ENCODE assay signal across 10 cellular contexts in genomic region chr2:11482473-11483031, GRCh38. TPM values are rescaled to one million over a fixed set of nuclear protein-coding genes. Genes with fewer than 3 reads are reported as not detected.
DNase-seq lines count a peak whose midpoint lies in the region; ATAC-seq and TF ChIP-seq lines count a peak whose summit lies in the region.
"Had no signal": no experiment of that assay in that cellular context is flagged by ENCODE, and none has a peak within 500 bp of the region (broad histone marks: within the 10 kb centered on the region; RNA-seq: fewer than 3 reads in every experiment).

No MANE protein-coding gene starts in this region.

- peaks cover 0 to 2% (median 2%) of the 10 kb centered on the region in 3 experiments; a peak in 5 of 7 replicates for H3K36me3 Mint-ChIP-seq in H9 (ENCODE audit: insufficient read depth in 1 of 3, low read depth in 3 of 3)
- no peaks in the 10 kb centered on the region for H3K36me3 Mint-ChIP-seq in activated naive CD8-positive, alpha-beta T cell treated with anti-CD3 and anti-CD28 coated beads for 36 hours

- H2BK15ac ChIP-seq in H9 (ENCODE audit: low read depth, low read length), result no peak overlapping the region

- H3K4me3 ChIP-seq in iPS DF 6.9 (ENCODE audit: low read length) (peak overlapping the region; percentile 77; the same call in 1 of the 2 replicates), skeletal muscle satellite cell (ENCODE audit: low read length) (peak overlapping the region; percentile 67)

- no peak overlapping the region for H3K18ac ChIP-seq in H9 (ENCODE audit: insufficient read length, low read depth, low read length)

- no peak overlapping the region for H3K56ac ChIP-seq in H9 (ENCODE audit: insufficient read length, low read depth, low read length)

- no peaks in the 10 kb centered on the region for H3K79me1 ChIP-seq in H9 (ENCODE audit: insufficient read depth, low read depth, low read length, poor library complexity, severe bottlenecking)

- DNase-seq in H9 (peak; percentile 80), iPS DF 6.9 (ENCODE audit: low read depth, low spot score) (peak; percentile 64), amniotic stem cell (lab: John Stamatoyannopoulos, UW) (no peak), cerebellar nuclear complex (lab: John Stamatoyannopoulos, UW) (no peak)
- peak; percentile 6 for DNase-seq in activated naive CD8-positive, alpha-beta T cell treated with anti-CD3 and anti-CD28 coated beads for 36 hours
- DNase-seq: NCI-H1417 treated with DMSO at 0.1 percent for 48 hours had no signal

- peaks cover 25% of the 10 kb centered on the region for H3K27me3 Mint-ChIP-seq in H9 (ENCODE audit: low read depth)
- H3K27me3 Mint-ChIP-seq in activated naive CD8-positive, alpha-beta T cell treated with anti-CD3 and anti-CD28 coated beads for 36 hours, result peaks cover 71% of the 10 kb centered on the region

- H3K27ac ChIP-seq in H9 (ENCODE audit: insufficient read length, low read depth, low read length) (no peak overlapping the region), iPS DF 6.9 (ENCODE audit: low read length) (no peak overlapping the region)
- H3K27ac ChIP-seq: neutrophil had no signal

- no peak overlapping the region for H3K27ac Mint-ChIP-seq in H9
- no peak overlapping the region for H3K27ac Mint-ChIP-seq in activated naive CD8-positive, alpha-beta T cell treated with anti-CD3 and anti-CD28 coated beads for 36 hours

- no CpG with 5 or more reads among the region's 69 CpGs for WGBS in H9 (ENCODE audit: extremely low coverage, insufficient read length, low lambda C conversion rate)
- WGBS in iPS DF 6.9 (ENCODE audit: insufficient coverage, insufficient read length), result no CpG with 5 or more reads among the region's 69 CpGs

- no peaks in the 10 kb centered on the region for H3K9me3 ChIP-seq in H9 (ENCODE audit: control insufficient read depth, low read depth, low read length)
- no peaks in the 10 kb centered on the region for H3K9me3 ChIP-seq in iPS DF 6.9 (ENCODE audit: control insufficient read depth, insufficient read depth, low read length)
- no peaks in the 10 kb centered on the region for H3K9me3 ChIP-seq in skeletal muscle satellite cell (replicated peaks; ENCODE audit: low read length)
- H3K9me3 ChIP-seq: neutrophil had no signal

- peaks cover 3% of the 10 kb centered on the region for H4K20me1 ChIP-seq in H9 (ENCODE audit: control insufficient read depth, insufficient read depth, insufficient read length)

- no peak overlapping the region for H2BK20ac ChIP-seq in H9 (ENCODE audit: low read depth, low read length, poor library complexity, severe bottlenecking)

- peak; percentile 42; the same call in 2 of the 3 replicates for TF ChIP-seq CTCF in H9 (conservative IDR thresholded peaks at IDR 0.05)

- peaks cover 16% of the 10 kb centered on the region for H3K23me2 ChIP-seq in H9 (ENCODE audit: insufficient read length, low read depth, low read length, poor library complexity, severe bottlenecking)

- H4K5ac ChIP-seq in H9 (ENCODE audit: insufficient read length, low read depth, low read length), result no peak overlapping the region

- no peak overlapping the region for H3K4ac ChIP-seq in H9 (ENCODE audit: low read depth, low read length)

- no peaks in the 10 kb centered on the region for H3K36me3 ChIP-seq in iPS DF 6.9 (ENCODE audit: control insufficient read depth, insufficient read depth, low read length)
- no peaks in the 10 kb centered on the region for H3K36me3 ChIP-seq in skeletal muscle satellite cell (ENCODE audit: insufficient read depth, low read length)
- H3K36me3 ChIP-seq: neutrophil had no signal

- H4K91ac ChIP-seq in H9 (ENCODE audit: insufficient read length, low read depth, low read length), result no peak overlapping the region

- peak overlapping the region; percentile 96 to 100 for H3K4me3 Mint-ChIP-seq in H9
- H3K4me3 Mint-ChIP-seq in activated naive CD8-positive, alpha-beta T cell treated with anti-CD3 and anti-CD28 coated beads for 36 hours, result no peak overlapping the region

- no peak overlapping the region for H2AK5ac ChIP-seq in H9 (ENCODE audit: insufficient read length, low read length)

- no peak overlapping the region for H2BK12ac ChIP-seq in H9 (ENCODE audit: insufficient read length, low read depth, low read length)

- ATAC-seq in GM19023 (IDR thresholded peaks at IDR 0.05; ENCODE audit: unreplicated experiment) (no peak), HG02678 (IDR thresholded peaks at IDR 0.05; ENCODE audit: unreplicated experiment) (no peak)

- H3K79me2 ChIP-seq in H9 (ENCODE audit: insufficient read depth, low read length), result peaks cover 1% of the 10 kb centered on the region; the same call in 1 of the 2 replicates

- H4K8ac ChIP-seq in H9 (replicated peaks; ENCODE audit: insufficient read length, low read depth, low read length), result no peak overlapping the region

- no peak overlapping the region for H3K23ac ChIP-seq in H9 (ENCODE audit: insufficient read length, low read depth, low read length)

- H3K27me3 ChIP-seq in H9 (ENCODE audit: insufficient read depth, low read length) (no peaks in the 10 kb centered on the region; the same call in 1 of the 2 replicates), iPS DF 6.9 (ENCODE audit: control insufficient read depth, insufficient read depth, low read length) (no peaks in the 10 kb centered on the region; the same call in 1 of the 2 replicates), skeletal muscle satellite cell (ENCODE audit: control insufficient read depth, insufficient read depth, low read length) (peaks cover 69% of the 10 kb centered on the region)

- no peak overlapping the region for H2BK120ac ChIP-seq in H9 (ENCODE audit: low read depth, low read length, poor library complexity, severe bottlenecking)

- no peak overlapping the region for H3T11ph ChIP-seq in H9 (ENCODE audit: low read length)

- H3K9ac ChIP-seq in H9 (ENCODE audit: extremely low read depth, insufficient read length, low read length) (no peak overlapping the region), skeletal muscle satellite cell (ENCODE audit: low read depth, low read length) (no peak overlapping the region)

- H3K4me1 ChIP-seq in H9 (ENCODE audit: insufficient read depth, low read length), result no peaks in the 10 kb centered on the region; the same call in 1 of the 2 replicates
- no peaks in the 10 kb centered on the region; the same call in none of the 2 replicates for H3K4me1 ChIP-seq in iPS DF 6.9 (ENCODE audit: control insufficient read depth, insufficient read depth, low read length)
- H3K4me1 ChIP-seq in skeletal muscle satellite cell (ENCODE audit: control insufficient read depth, insufficient read depth, low read length), result peaks cover 6% of the 10 kb centered on the region

- H3K9me3 Mint-ChIP-seq in H9, result peaks cover 0 to 2% of the 10 kb centered on the region in 2 experiments; a peak in 2 of 5 replicates
- no peaks in the 10 kb centered on the region for H3K9me3 Mint-ChIP-seq in activated naive CD8-positive, alpha-beta T cell treated with anti-CD3 and anti-CD28 coated beads for 36 hours

- no peak overlapping the region for H2AFZ ChIP-seq in H9 (ENCODE audit: low read length)

- H3K4me1 Mint-ChIP-seq in H9, result peaks cover 5 to 21% of the 10 kb centered on the region in 2 experiments
- H3K4me1 Mint-ChIP-seq in activated naive CD8-positive, alpha-beta T cell treated with anti-CD3 and anti-CD28 coated beads for 36 hours, result peaks cover 6% of the 10 kb centered on the region

- no peak overlapping the region; the same call in 1 of the 2 replicates for H3K14ac ChIP-seq in H9 (ENCODE audit: insufficient read depth, low read length)

- H3K4me2 ChIP-seq in H9 (ENCODE audit: insufficient read depth, insufficient read length, low read length) (peak overlapping the region; percentile 73), skeletal muscle satellite cell (ENCODE audit: low read length) (peak overlapping the region; percentile 83)

- no peak overlapping the region for H2BK5ac ChIP-seq in H9 (ENCODE audit: insufficient read length, low read length)

RNA-seq across cellular contexts. Expression of gene E2F6, which starts 16.6 kb away (rescaled TPM):
- 21.8 and 23.6 TPM in 2 replicates for total RNA-seq in H9 (2021)
- total RNA-seq in activated naive CD8-positive, alpha-beta T cell treated with anti-CD3 and anti-CD28 coated beads for 36 hours, result 10 to 100 TPM; 14.1 to 14.4 TPM
- 5.5 and 9.6 TPM in 2 replicates for total RNA-seq in skeletal muscle satellite cell (2012; rRNA removed)

RNA-seq across cellular contexts. Expression of gene GREB1, which starts 51.3 kb away (rescaled TPM):
- 15.3 and 16.5 TPM in 2 replicates for total RNA-seq in H9 (2021)
- 1 to 10 TPM in 1 of 2 experiments, under 1 TPM in 1; 0.52 to 1.0 TPM for total RNA-seq in activated naive CD8-positive, alpha-beta T cell treated with anti-CD3 and anti-CD28 coated beads for 36 hours
- 0.44 and 1.5 TPM in 2 replicates for total RNA-seq in skeletal muscle satellite cell (2012; rRNA removed)

Comparison
In these comparisons a context has a peak if more than half of its experiments do, and no peak if none do; other contexts are left out.
1. DNase-seq: peak in H9 (single experiment), activated naive CD8-positive, alpha-beta T cell treated with anti-CD3 and anti-CD28 coated beads for 36 hours (single experiment) and iPS DF 6.9 (single experiment); none in amniotic stem cell (single experiment) and cerebellar nuclear complex (0 of 2).